In the genomic region with DNA sequence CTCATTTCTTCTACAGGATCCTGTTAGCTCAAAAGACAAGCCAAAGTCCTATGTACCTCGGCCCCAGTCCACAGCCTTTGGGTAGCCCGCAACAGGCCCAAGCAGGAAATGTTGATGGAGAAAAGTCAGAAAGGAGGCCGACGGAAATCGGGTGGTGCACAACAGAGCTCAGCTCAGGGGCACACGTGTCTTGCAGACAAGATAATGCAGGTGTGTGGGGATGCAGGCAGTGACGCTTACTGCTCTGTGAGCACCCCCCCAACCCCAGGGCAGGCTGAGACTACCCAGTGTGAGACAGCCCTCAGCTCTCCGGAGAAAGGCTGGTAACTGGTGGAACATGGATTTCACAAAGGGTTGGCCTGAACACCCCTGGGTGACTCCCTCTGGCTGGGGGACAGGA, we compare ENCODE assay signal across 22 cellular contexts.
"Had no signal": no experiment of that assay in that cellular context is flagged by ENCODE, and none has a peak within 500 bp of the region (broad histone marks: within the 10 kb centered on the region; RNA-seq: fewer than 3 reads in every experiment).

No MANE protein-coding gene starts in this region.

- H3K27ac ChIP-seq: adrenal gland, KMS-11 had no signal

- FAIRE-seq: RCC 7860 had no signal

- H3K9ac ChIP-seq: KMS-11 had no signal

- H3K27ac Mint-ChIP-seq: activated CD8-positive, alpha-beta T cell treated with anti-CD3 and anti-CD28 coated beads, Interleukin-2, amount 10 ng/mL, durations not matched to agents 7 days and 5 days; activated naive CD8-positive, alpha-beta T cell treated with anti-CD3 and anti-CD28 coated beads, Interleukin-2, amount 10 ng/mL, durations not matched to agents 7 days and 5 days; T-helper 1 cell treated with Interleukin-12 subunit alpha and Interleukin-12 subunit beta and Interleukin-4 antibody, amounts not matched to agents 30 μg/mL and 1 μg/mL, for 36 hours; WTC11 had no signal

- H3K4me2 ChIP-seq: KMS-11 had no signal

- H3K9me3 ChIP-seq: adrenal gland had no signal

- DNase-seq: activated CD4-positive, alpha-beta T cell treated with anti-CD3 and anti-CD28 coated beads for 48 hours; activated CD4-positive, alpha-beta T cell treated with anti-CD3 and anti-CD28 coated beads, Interleukin-2, amount 50 U/mL, for 4 hours; activated CD4-positive, CD25-positive, alpha-beta regulatory T cell treated with anti-CD3 and anti-CD28 coated beads, Interleukin-2, amount 50 U/mL, for 72 hours; activated CD8-positive, alpha-beta memory T cell treated with anti-CD3 and anti-CD28 coated beads, Interleukin-2, amount 50 U/mL, for 48 hours; activated CD8-positive, alpha-beta T cell treated with anti-CD3 and anti-CD28 coated beads, Interleukin-2, amount 10 ng/mL, durations not matched to agents 7 days and 5 days; activated naive CD4-positive, alpha-beta T cell treated with anti-CD3 and anti-CD28 coated beads, Interleukin-2, amount 50 U/mL, for 16 hours; activated naive CD8-positive, alpha-beta T cell treated with anti-CD3 and anti-CD28 coated beads, Interleukin-2, amount 10 ng/mL, durations not matched to agents 7 days and 5 days; activated T-cell treated with anti-CD3 and anti-CD28 coated beads, Interleukin-2, amount 50 U/mL, for 1 hour; anterior cingulate cortex; NCI-H1092; NCI-H1417; NCI-H1694; NCI-H2029 treated with DMSO at 0.1 percent for 48 hours; NCI-H510A treated with DMSO at 0.1 percent for 48 hours; PC-3; SHP77 treated with DMSO at 0.1 percent for 48 hours; T-helper 9 cell had no signal

- H3K9me3 Mint-ChIP-seq: activated naive CD8-positive, alpha-beta T cell treated with anti-CD3 and anti-CD28 coated beads, Interleukin-2, amount 10 ng/mL, durations not matched to agents 7 days and 5 days; T-helper 1 cell treated with Interleukin-12 subunit alpha and Interleukin-12 subunit beta and Interleukin-4 antibody, amounts not matched to agents 30 μg/mL and 1 μg/mL, for 36 hours; WTC11 had no signal

- H3K4me3 ChIP-seq: adrenal gland had no signal

- ATAC-seq: activated CD8-positive, alpha-beta T cell treated with anti-CD3 and anti-CD28 coated beads, Interleukin-2, amount 10 ng/mL, durations not matched to agents 7 days and 5 days; PC-3; WTC11 had no signal

- H3K27me3 ChIP-seq: adrenal gland had no signal

- H3K4me3 Mint-ChIP-seq: activated CD8-positive, alpha-beta T cell treated with anti-CD3 and anti-CD28 coated beads, Interleukin-2, amount 10 ng/mL, durations not matched to agents 7 days and 5 days; activated naive CD8-positive, alpha-beta T cell treated with anti-CD3 and anti-CD28 coated beads, Interleukin-2, amount 10 ng/mL, durations not matched to agents 7 days and 5 days; T-helper 1 cell treated with Interleukin-12 subunit alpha and Interleukin-12 subunit beta and Interleukin-4 antibody, amounts not matched to agents 30 μg/mL and 1 μg/mL, for 36 hours; WTC11 had no signal

- H3K36me3 Mint-ChIP-seq: WTC11 had no signal
